ENCODE assay signal across 1 cellular context in genomic region chr12:120089796-120090195, GRCh38.
TF ChIP-seq lines count a peak whose summit lies in the region.

No MANE protein-coding gene starts in this region.

TF ChIP-seq in H1, 55 proteins besides CTCF, POLR2A, EP300 and RAD21 (continued from another document):
- TF ChIP-seq CHD7 (IDR thresholded peaks at IDR 0.05; ENCODE audit: insufficient replicate concordance, low read length) (no peak), BACH1 (IDR thresholded peaks at IDR 0.05; ENCODE audit: low read length) (no peak), TAF7 (optimal IDR thresholded peaks at IDR 0.05; ENCODE audit: borderline replicate concordance, low read depth, low read length) (no peak), USF2 (IDR thresholded peaks at IDR 0.05; ENCODE audit: low read length) (no peak), BCL11A (IDR thresholded peaks at IDR 0.05; ENCODE audit: low read depth in 2 of 2, low read length in 2 of 2) (no peak), MAFK (IDR thresholded peaks at IDR 0.05; ENCODE audit: low read depth, low read length) (no peak), KDM5A (IDR thresholded peaks at IDR 0.05; ENCODE audit: low read length) (no peak)
